In the genomic region with DNA sequence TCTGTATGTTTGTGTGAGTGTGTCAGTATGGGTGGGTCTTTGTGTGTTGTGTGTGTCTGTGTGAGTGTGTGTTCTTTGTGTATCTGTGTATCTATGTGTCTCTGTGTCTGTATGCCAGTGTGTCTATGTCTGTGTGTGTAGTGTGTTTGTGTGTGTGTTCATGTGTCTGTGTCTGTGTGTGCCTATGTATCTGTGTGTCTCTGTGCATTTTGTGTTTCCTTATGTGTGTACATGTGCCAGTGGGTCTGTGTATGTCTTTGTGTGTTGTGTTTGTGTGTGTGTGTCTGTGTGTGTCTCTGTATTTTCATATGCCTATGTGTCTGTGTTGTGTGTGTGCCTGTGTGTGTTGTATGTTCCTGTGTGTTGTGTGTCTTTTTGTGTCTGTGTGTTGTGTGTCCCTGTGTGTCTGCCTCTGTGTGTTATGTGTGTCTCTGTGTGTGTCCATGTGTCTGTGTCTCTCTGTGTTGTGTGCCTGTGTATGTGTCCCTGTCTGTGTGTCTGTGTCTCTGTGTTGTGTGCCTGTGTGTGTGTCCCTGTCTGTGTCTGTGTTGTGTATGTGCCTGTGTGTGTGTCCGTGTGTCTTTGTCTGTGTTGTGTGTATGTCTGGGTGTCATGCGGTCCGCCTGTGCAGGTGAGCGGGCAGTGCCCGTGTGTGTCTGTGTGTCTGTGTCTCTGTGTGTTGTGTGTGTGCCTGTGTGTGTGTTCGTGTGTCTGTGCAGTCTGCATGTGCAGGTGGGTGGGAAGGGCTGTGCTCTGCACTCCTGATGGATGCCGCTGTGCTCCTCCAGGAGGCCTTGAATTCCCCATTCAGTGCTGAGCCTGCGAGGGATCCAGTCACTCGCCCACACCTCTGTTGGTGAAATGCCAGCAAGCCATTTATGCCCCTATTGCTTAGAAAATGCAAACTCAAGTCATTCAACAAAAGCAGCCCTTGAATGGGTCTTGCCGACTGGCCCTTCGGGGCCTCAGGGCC, we compare ENCODE assay signal across 1 cellular context.
TF ChIP-seq lines count a peak whose summit lies in the region.

No MANE protein-coding gene starts in this region.

TF ChIP-seq in IMR-90, 13 proteins besides CTCF, POLR2A, EP300 and RAD21:
- TF ChIP-seq MAZ (IDR thresholded peaks at IDR 0.05; ENCODE audit: borderline replicate concordance, low read depth, low read length), result no peak
- no peak for TF ChIP-seq NFE2L2 (IDR thresholded peaks at IDR 0.05; ENCODE audit: low read depth, low read length)
- TF ChIP-seq, protein P1, sequence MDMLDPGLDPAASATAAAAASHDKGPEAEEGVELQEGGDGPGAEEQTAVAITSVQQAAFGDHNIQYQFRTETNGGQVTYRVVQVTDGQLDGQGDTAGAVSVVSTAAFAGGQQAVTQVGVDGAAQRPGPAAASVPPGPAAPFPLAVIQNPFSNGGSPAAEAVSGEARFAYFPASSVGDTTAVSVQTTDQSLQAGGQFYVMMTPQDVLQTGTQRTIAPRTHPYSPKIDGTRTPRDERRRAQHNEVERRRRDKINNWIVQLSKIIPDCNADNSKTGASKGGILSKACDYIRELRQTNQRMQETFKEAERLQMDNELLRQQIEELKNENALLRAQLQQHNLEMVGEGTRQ (IDR thresholded peaks at IDR 0.05; ENCODE audit: low read depth, low read length), result no peak
- TF ChIP-seq CHD1 (IDR thresholded peaks at IDR 0.05; ENCODE audit: low read depth, low read length), result no peak
- TF ChIP-seq MXI1 (IDR thresholded peaks at IDR 0.05; ENCODE audit: borderline replicate concordance, low read depth, low read length), result no peak
- no peak for TF ChIP-seq BHLHE40 (IDR thresholded peaks at IDR 0.05; ENCODE audit: low read depth, low read length)
- TF ChIP-seq RCOR1 (IDR thresholded peaks at IDR 0.05; ENCODE audit: insufficient replicate concordance, low read length), result no peak
- TF ChIP-seq CEBPB (IDR thresholded peaks at IDR 0.05; ENCODE audit: low read depth, low read length), result no peak
- TF ChIP-seq RFX5 (IDR thresholded peaks at IDR 0.05; ENCODE audit: low read depth, low read length), result no peak
- TF ChIP-seq MAFK (IDR thresholded peaks at IDR 0.05; ENCODE audit: low read depth, low read length), result no peak
- no peak for TF ChIP-seq FOS (IDR thresholded peaks at IDR 0.05; ENCODE audit: low read depth, low read length)
